16 cellular contexts compared by ENCODE assay signal in the genomic region with DNA sequence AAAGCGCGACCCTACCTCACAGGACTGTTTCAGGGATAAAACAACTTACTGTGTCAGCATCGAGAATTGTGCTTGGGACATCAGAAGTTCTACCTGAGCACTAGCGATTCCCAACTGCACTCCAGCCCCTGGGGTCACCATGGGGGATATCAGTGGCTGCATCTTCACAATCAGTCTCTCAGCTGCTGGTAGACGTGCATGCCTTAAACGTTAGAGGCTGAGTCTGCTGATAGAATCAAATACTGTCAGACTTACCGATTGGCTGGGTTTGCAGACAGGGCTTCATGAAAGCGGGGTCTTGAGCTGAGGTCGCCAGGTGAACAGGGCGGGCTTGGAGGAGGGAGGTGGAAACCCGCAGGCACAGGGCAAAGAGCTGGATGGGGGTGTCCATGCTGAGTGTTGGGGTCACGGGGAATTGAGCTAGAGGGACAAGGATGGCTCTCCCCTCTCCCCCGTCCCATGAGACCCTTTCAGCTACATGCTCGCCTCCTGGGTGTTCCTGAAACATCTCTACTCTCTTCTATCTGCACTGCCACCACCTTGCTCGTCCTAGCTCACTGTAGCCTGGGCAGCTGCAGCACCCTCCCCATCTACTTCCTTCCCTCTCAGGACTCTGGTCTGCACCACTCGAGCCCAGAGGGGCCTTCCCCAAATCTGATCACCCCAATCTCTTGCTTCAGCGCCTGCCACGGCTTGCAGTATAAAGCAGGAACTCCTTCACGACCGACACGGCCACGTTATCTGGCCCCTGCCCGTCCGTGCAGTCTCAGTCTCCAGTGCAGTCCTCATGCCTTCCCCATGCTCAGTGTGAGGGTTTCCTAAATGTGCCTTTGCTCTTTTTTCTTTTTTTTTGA. TPM values are rescaled to one million over a fixed set of nuclear protein-coding genes. Genes with fewer than 3 reads are reported as not detected.
"Had no signal": no experiment of that assay in that cellular context is flagged by ENCODE, and none has a peak within 500 bp of the region (broad histone marks: within the 10 kb centered on the region; RNA-seq: fewer than 3 reads in every experiment).

No MANE protein-coding gene starts in this region.

- H3K36me3 ChIP-seq: thoracic aorta had no signal

- H3K9me3 Mint-ChIP-seq: naive thymus-derived CD4-positive, alpha-beta T cell had no signal

- H3K4me3 Mint-ChIP-seq: naive thymus-derived CD4-positive, alpha-beta T cell had no signal

- H3K27ac ChIP-seq: epithelial cell of prostate, thoracic aorta had no signal

- H3K9me3 ChIP-seq: thoracic aorta had no signal

- DNase-seq: activated CD4-positive, alpha-beta T cell treated with anti-CD3 and anti-CD28 coated beads for 1 hour; activated CD4-positive, alpha-beta T cell treated with anti-CD3 and anti-CD28 coated beads, Interleukin-2, amount 50 U/mL, for 4 hours; activated naive CD4-positive, alpha-beta T cell; activated T-cell treated with anti-CD3 and anti-CD28 coated beads for 4 hours; anterior cingulate cortex; dermis blood vessel endothelial cell; naive thymus-derived CD4-positive, alpha-beta T cell; nucleus accumbens; small intestine; stimulated activated CD4-positive, alpha-beta T cell treated with anti-CD3 and anti-CD28 coated beads, Interleukin-4, amount 100 ng/mL, for 4 hours; stimulated activated CD8-positive, alpha-beta memory T cell treated with anti-CD3 and anti-CD28 coated beads, Interleukin-4, amount 100 ng/mL, for 48 hours had no signal

- H3K27me3 Mint-ChIP-seq: naive thymus-derived CD4-positive, alpha-beta T cell had no signal

- H3K4me3 ChIP-seq: lung, thoracic aorta had no signal

RNA-seq across cellular contexts. Expression of gene ST14, which starts 43.5 kb away (rescaled TPM):
- total RNA-seq: frontal cortex had no signal
- polyA plus RNA-seq: fibroblast of lung had no signal
